In the genomic region with DNA sequence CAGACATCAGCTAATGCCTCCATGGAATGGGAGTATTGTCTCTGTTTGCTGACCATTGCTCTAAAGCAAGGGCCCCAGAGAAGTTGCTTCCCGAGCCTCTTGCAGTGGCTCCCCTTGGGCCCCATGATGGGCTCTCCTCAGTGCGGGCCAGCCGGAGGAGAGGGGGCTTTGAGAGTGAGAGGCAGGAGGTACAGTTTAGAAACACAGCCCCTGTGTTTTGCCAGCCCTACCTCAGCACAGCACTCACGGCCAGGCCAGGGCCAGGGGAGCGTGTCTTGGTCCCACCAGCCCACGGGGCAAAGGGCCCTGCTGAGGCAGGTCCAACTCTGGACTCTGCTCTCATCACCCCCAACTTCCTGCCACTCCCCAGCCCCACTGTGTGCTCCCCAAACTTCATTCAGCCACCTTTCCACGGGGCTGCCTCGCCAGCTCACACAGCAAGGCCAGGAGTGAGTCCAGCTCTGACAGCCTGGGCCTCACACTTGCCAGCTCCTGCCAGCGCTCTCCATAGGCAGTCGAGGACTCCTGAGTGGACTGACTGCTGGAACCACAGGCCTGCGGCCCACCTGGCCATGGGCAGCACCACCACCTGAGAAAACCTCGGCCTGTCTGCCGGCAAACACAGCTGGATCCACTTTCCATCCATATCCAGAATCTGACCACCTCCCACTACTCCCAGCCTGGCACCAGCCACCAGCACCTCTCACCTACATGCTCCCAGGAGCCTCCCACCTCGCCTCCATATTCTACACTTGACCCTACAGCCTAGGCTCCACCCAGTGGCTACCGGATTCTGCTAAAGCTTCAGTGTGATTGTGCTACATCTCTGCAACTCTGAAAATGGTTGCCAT, we compare ENCODE assay signal across 20 cellular contexts.
"Had no signal": no experiment of that assay in that cellular context is flagged by ENCODE, and none has a peak within 500 bp of the region (broad histone marks: within the 10 kb centered on the region; RNA-seq: fewer than 3 reads in every experiment).

No MANE protein-coding gene starts in this region.

- H3K36me3 ChIP-seq: brain microvascular endothelial cell, cardiac muscle cell, SJSA1 had no signal

- H3K4me3 Mint-ChIP-seq: activated CD4-positive, alpha-beta memory T cell treated with anti-CD3 and anti-CD28 coated beads, Interleukin-2, amount 10 ng/mL, durations not matched to agents 7 days and 5 days; activated CD4-positive, alpha-beta T cell treated with anti-CD3 and anti-CD28 coated beads for 36 hours; activated naive CD4-positive, alpha-beta T cell treated with anti-CD3 and anti-CD28 coated beads, Interleukin-2, amount 10 ng/mL, durations not matched to agents 7 days and 5 days; activated naive CD8-positive, alpha-beta T cell treated with anti-CD3 and anti-CD28 coated beads for 36 hours; activated T-cell treated with anti-CD3 and anti-CD28 coated beads, Interleukin-2, amount 50 U/mL, for 72 hours; T-helper 2 cell treated with Interferon-gamma antibody and Interleukin-4, amounts not matched to agents 5 μg/mL and 100 μg/mL, for 36 hours had no signal

- H3K27me3 ChIP-seq: SJSA1 had no signal

- H3K27me3 Mint-ChIP-seq: activated CD4-positive, alpha-beta T cell treated with anti-CD3 and anti-CD28 coated beads for 36 hours had no signal

- DNase-seq: activated CD4-positive, alpha-beta memory T cell treated with anti-CD3 and anti-CD28 coated beads, Interleukin-2, amount 10 ng/mL, durations not matched to agents 7 days and 5 days; activated CD4-positive, alpha-beta T cell treated with anti-CD3 and anti-CD28 coated beads for 36 hours; activated CD4-positive, alpha-beta T cell treated with anti-CD3 and anti-CD28 coated beads, Interleukin-2, amount 50 U/mL, for 1 hour; activated gamma-delta T cell treated with Interleukin-2 at 50 U/mL for 16 hours; activated naive CD4-positive, alpha-beta T cell treated with anti-CD3 and anti-CD28 coated beads, Interleukin-2, amount 10 ng/mL, durations not matched to agents 7 days and 5 days; activated naive CD8-positive, alpha-beta T cell treated with anti-CD3 and anti-CD28 coated beads for 36 hours; activated T-cell treated with anti-CD3 and anti-CD28 coated beads for 4 hours; activated T-cell treated with anti-CD3 and anti-CD28 coated beads, Interleukin-2, amount 50 U/mL, for 72 hours; KG1; NCI-H1048; NCI-H2081 treated with DMSO at 0.1 percent for 48 hours; NCI-H2171; NCI-H2227 treated with DMSO at 0.1 percent for 48 hours; SW 1271 had no signal

- H3K27ac Mint-ChIP-seq: activated CD4-positive, alpha-beta memory T cell treated with anti-CD3 and anti-CD28 coated beads, Interleukin-2, amount 10 ng/mL, durations not matched to agents 7 days and 5 days; activated CD4-positive, alpha-beta T cell treated with anti-CD3 and anti-CD28 coated beads for 36 hours; activated naive CD4-positive, alpha-beta T cell treated with anti-CD3 and anti-CD28 coated beads, Interleukin-2, amount 10 ng/mL, durations not matched to agents 7 days and 5 days; activated naive CD8-positive, alpha-beta T cell treated with anti-CD3 and anti-CD28 coated beads for 36 hours; activated T-cell treated with anti-CD3 and anti-CD28 coated beads, Interleukin-2, amount 50 U/mL, for 72 hours; activated T-helper 2 cell treated with anti-CD3 and anti-CD28 coated beads, Interferon-gamma antibody, Interleukin-2, Interleukin-4, amounts not matched to agents 10 μg/mL and 5 μg/mL and 100 μg/mL, durations not matched to agents 14 hours and 24 hours and 36 hours; T-helper 2 cell treated with Interferon-gamma antibody and Interleukin-4, amounts not matched to agents 5 μg/mL and 100 μg/mL, for 36 hours had no signal

- H3K4me3 ChIP-seq: cardiac muscle cell, SJSA1 had no signal

- H3K27ac ChIP-seq: brain microvascular endothelial cell, cardiac muscle cell, SJSA1 had no signal

- H3K4me1 Mint-ChIP-seq: activated CD4-positive, alpha-beta memory T cell treated with anti-CD3 and anti-CD28 coated beads, Interleukin-2, amount 10 ng/mL, durations not matched to agents 7 days and 5 days; activated CD4-positive, alpha-beta T cell treated with anti-CD3 and anti-CD28 coated beads for 36 hours; activated naive CD4-positive, alpha-beta T cell treated with anti-CD3 and anti-CD28 coated beads, Interleukin-2, amount 10 ng/mL, durations not matched to agents 7 days and 5 days; activated naive CD8-positive, alpha-beta T cell treated with anti-CD3 and anti-CD28 coated beads for 36 hours had no signal

- H3K9me3 ChIP-seq: SJSA1 had no signal

- ATAC-seq: activated CD4-positive, alpha-beta T cell treated with anti-CD3 and anti-CD28 coated beads for 36 hours; activated T-cell treated with anti-CD3 and anti-CD28 coated beads, Interleukin-2, amount 50 U/mL, for 72 hours; SK-N-SH treated with all-trans-retinoic acid at 6 μM for 48 hours had no signal
